ENCODE assay signal across 18 cellular contexts in the genomic region with DNA sequence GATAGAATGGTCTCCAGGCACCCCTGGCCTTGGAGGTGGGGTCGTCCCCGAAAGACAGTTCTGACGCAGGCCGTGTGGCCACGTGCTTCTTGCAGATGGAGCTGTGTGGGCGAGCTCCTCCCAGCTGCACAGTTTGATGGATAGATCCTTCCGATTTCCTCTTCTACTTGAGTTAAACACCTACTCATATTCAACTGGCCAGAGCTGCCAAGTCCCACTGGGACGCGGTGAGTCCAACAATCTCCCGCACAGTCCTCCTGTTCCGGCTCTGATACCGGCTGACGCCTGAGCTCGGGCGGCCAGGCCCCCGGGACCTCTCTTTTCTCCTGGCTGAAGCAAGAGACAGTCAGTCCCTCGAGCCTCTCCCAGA. TPM values are rescaled to one million over a fixed set of nuclear protein-coding genes. Genes with fewer than 3 reads are reported as not detected.
A peak's percentile ranks its signal among the peaks of the same experiment; 100 is the strongest.
DNase-seq lines count a peak whose midpoint lies in the region; ATAC-seq and TF ChIP-seq lines count a peak whose summit lies in the region.
"Had no signal": no experiment of that assay in that cellular context is flagged by ENCODE, and none has a peak within 500 bp of the region (broad histone marks: within the 10 kb centered on the region; RNA-seq: fewer than 3 reads in every experiment).

No MANE protein-coding gene starts in this region.

- ATAC-seq in Right ventricle myocardium inferior: peak; percentile 87
- peak; percentile 57 to 92 (median 86) for ATAC-seq in heart right ventricle
- no peak for ATAC-seq in activated T-cell treated with anti-CD3 and anti-CD28 coated beads, Interleukin-2, amount 50 U/mL, for 4 hours
- ATAC-seq: A549 had no signal

- TF ChIP-seq POLR2A in lower leg skin (IDR thresholded peaks at IDR 0.05): no peak

- no peaks in the 10 kb centered on the region for H3K27me3 Mint-ChIP-seq in activated T-cell treated with anti-CD3 and anti-CD28 coated beads, Interleukin-2, amount 50 U/mL, for 4 hours (ENCODE audit: low read depth)
- H3K27me3 Mint-ChIP-seq: memory B cell had no signal

- H3K36me3 Mint-ChIP-seq in activated T-cell treated with anti-CD3 and anti-CD28 coated beads, Interleukin-2, amount 50 U/mL, for 4 hours (ENCODE audit: insufficient read depth): no peaks in the 10 kb centered on the region
- H3K36me3 Mint-ChIP-seq: memory B cell, neural progenitor cell had no signal

- intact Hi-C loops in Right ventricle myocardium inferior (cut with DNase I) (no loop called here), heart right ventricle (cut with DNase I) (loop anchor here in 4 of 10 donors (2.0 to 10.0 kb wide), 5 partner anchors 67 to 167 kb away; a partner anchor contains a TSS), posterior vena cava (cut with DNase I) (loop anchor here in 1 of 2 donors (10.0 kb wide), 1 partner anchor 147 kb away; no protein-coding TSS in a partner anchor), lower leg skin (cut with DNase I; ENCODE audit: low total_unique reads) (no loop called here)

- H3K9me3 Mint-ChIP-seq in activated T-cell treated with anti-CD3 and anti-CD28 coated beads, Interleukin-2, amount 50 U/mL, for 4 hours: no peaks in the 10 kb centered on the region
- H3K9me3 Mint-ChIP-seq: memory B cell had no signal

- H3K27me3 ChIP-seq in right atrium auricular region: no peaks in the 10 kb centered on the region
- peaks cover 0 to 26% (median 0%) of the 10 kb centered on the region in 7 donors for H3K27me3 ChIP-seq in heart right ventricle
- H3K27me3 ChIP-seq: neural progenitor cell, transverse colon had no signal

- H3K27ac ChIP-seq in right atrium auricular region (no peak overlapping the region), heart right ventricle (peak overlapping the region in 6 of 10 donors; percentile 8 to 77 (median 56))
- H3K27ac ChIP-seq: A549, neural progenitor cell, transverse colon, VCaP had no signal

- TF ChIP-seq CTCF in right atrium auricular region (IDR thresholded peaks at IDR 0.05) (no peak), heart right ventricle (IDR thresholded peaks at IDR 0.05) (no peak), lower leg skin (IDR thresholded peaks at IDR 0.05) (no peak)

- H3K36me3 ChIP-seq in right atrium auricular region (no peaks in the 10 kb centered on the region), heart right ventricle (no peaks in the 10 kb centered on the region)
- H3K36me3 ChIP-seq: neural progenitor cell, transverse colon had no signal

- no peaks in the 10 kb centered on the region for H3K4me1 Mint-ChIP-seq in activated T-cell treated with anti-CD3 and anti-CD28 coated beads, Interleukin-2, amount 50 U/mL, for 4 hours (ENCODE audit: low read depth)
- H3K4me1 Mint-ChIP-seq: memory B cell, neural progenitor cell had no signal

- H3K9me3 ChIP-seq in right atrium auricular region (no peaks in the 10 kb centered on the region), heart right ventricle (no peaks in the 10 kb centered on the region)
- H3K9me3 ChIP-seq: transverse colon had no signal

- WGBS in heart right ventricle, 2 donors: 36 to 48% methylated on average over 17 of the region's 17 CpGs
- WGBS in lower leg skin, 2 donors: 32 to 34% methylated on average over 17 of the region's 17 CpGs

- H3K4me3 ChIP-seq in right atrium auricular region (no peak overlapping the region), heart right ventricle (peak overlapping the region in 2 of 10 donors; percentile 0 to 13), lower leg skin (ENCODE audit: low read depth, poor library complexity, severe bottlenecking) (no peak overlapping the region)
- H3K4me3 ChIP-seq: A549, neural progenitor cell, transverse colon had no signal

- peaks cover 0 to 5% of the 10 kb centered on the region in 2 donors for H3K4me1 ChIP-seq in right atrium auricular region
- H3K4me1 ChIP-seq in heart right ventricle: peaks cover 0 to 8% (median 5%) of the 10 kb centered on the region in 9 donors
- H3K4me1 ChIP-seq: A549, neural progenitor cell had no signal

- H3K4me3 Mint-ChIP-seq in activated T-cell treated with anti-CD3 and anti-CD28 coated beads, Interleukin-2, amount 50 U/mL, for 4 hours: no peak overlapping the region
- H3K4me3 Mint-ChIP-seq: memory B cell, neural progenitor cell had no signal

- DNase-seq in Right ventricle myocardium inferior (ENCODE audit: missing footprints) (no peak), right atrium auricular region (ENCODE audit: low spot score) (no peak), heart right ventricle (peak; percentile 44 to 77), posterior vena cava (ENCODE audit: low spot score) (peak; percentile 84), lower leg skin (ENCODE audit: low spot score in 2 of 2) (no peak), NCI-H2196 (lab: John Stamatoyannopoulos, UW; ENCODE audit: unreplicated experiment) (no peak)
- no peak for DNase-seq in activated T-cell treated with anti-CD3 and anti-CD28 coated beads, Interleukin-2, amount 50 U/mL, for 4 hours
- DNase-seq in activated CD4-positive, alpha-beta T cell treated with anti-CD3 and anti-CD28 coated beads for 1 hour: no peak
- DNase-seq: activated CD8-positive, alpha-beta memory T cell treated with anti-CD3 and anti-CD28 coated beads for 24 hours; DND-41; NCI-H187 treated with DMSO at 0.1 percent for 48 hours; stimulated activated CD4-positive, alpha-beta T cell treated with anti-CD3 and anti-CD28 coated beads, Interleukin-4, amount 100 ng/mL, for 1 hour; transverse colon had no signal

RNA-seq across cellular contexts. Expression of a gene that starts 57.9 kb away (rescaled TPM):
- total RNA-seq in Right ventricle myocardium inferior (1.0 TPM), right atrium auricular region (1 to 10 TPM; 1.5 to 2.0 TPM), heart right ventricle (1 to 10 TPM in 2 of 10 donors, under 1 TPM in 8; 0.09 to 1.5 (median 0.66) TPM), posterior vena cava (1 to 10 TPM in 1 of 2 donors, under 1 TPM in 1; 0.24 to 1.7 TPM), lower leg skin (10 to 100 TPM; 11.1 to 19.1 (median 15.4) TPM)
- polyA plus RNA-seq in heart right ventricle: under 1 TPM; 0.29 to 0.38 TPM
- total RNA-seq in activated T-cell treated with anti-CD3 and anti-CD28 coated beads, Interleukin-2, amount 50 U/mL, for 4 hours: not detected
- total RNA-seq: RPMI7951 had no signal

Comparison
In these comparisons a context has a peak if more than half of its experiments do, and no peak if none do; other contexts are left out.
1. DNase-seq: peak in heart right ventricle (2 of 2) and posterior vena cava (single experiment); none in Right ventricle myocardium inferior (single experiment), right atrium auricular region (single experiment), lower leg skin (0 of 2), activated T-cell treated with anti-CD3 and anti-CD28 coated beads, Interleukin-2, amount 50 U/mL, for 4 hours (single experiment), NCI-H2196 (single experiment) and activated CD4-positive, alpha-beta T cell treated with anti-CD3 and anti-CD28 coated beads for 1 hour (single experiment).
2. H3K27ac ChIP-seq: peak in heart right ventricle (6 of 10); none in right atrium auricular region (0 of 2).
3. ATAC-seq: peak in Right ventricle myocardium inferior (single experiment) and heart right ventricle (8 of 8); none in activated T-cell treated with anti-CD3 and anti-CD28 coated beads, Interleukin-2, amount 50 U/mL, for 4 hours (0 of 2).